30 cellular contexts compared by ENCODE assay signal in the genomic region with DNA sequence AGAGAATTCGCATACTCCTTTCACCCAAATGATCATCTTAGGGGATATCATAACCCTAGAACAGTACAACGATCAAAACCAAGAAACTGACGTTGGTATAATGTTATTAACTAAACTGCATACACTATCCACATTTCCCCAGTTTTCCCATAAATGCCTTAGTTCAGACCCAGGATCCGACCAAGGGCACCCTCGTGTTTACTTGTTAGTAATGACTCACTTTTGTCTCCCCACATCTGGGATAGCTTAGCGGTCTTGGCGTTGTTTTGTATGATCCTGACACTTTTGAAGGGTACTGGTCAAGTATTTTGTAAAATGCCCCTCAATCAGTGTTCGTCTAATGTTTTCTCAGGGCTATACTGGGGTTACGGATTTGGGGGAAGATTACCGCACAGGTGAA. TPM values are rescaled to one million over a fixed set of nuclear protein-coding genes. Genes with fewer than 3 reads are reported as not detected.
DNase-seq lines count a peak whose midpoint lies in the region; ATAC-seq, FAIRE-seq and TF ChIP-seq lines count a peak whose summit lies in the region.
"Had no signal": no experiment of that assay in that cellular context is flagged by ENCODE, and none has a peak within 500 bp of the region (broad histone marks: within the 10 kb centered on the region; RNA-seq: fewer than 3 reads in every experiment).

No MANE protein-coding gene starts in this region.

- H3K4me3 Mint-ChIP-seq in GM23338 (no peak overlapping the region), astrocyte (ENCODE audit: unreplicated experiment) (no peak overlapping the region)
- H3K4me3 Mint-ChIP-seq in activated CD4-positive, alpha-beta T cell treated with anti-CD3 and anti-CD28 coated beads for 36 hours: no peak overlapping the region
- H3K4me3 Mint-ChIP-seq: activated CD4-positive, alpha-beta memory T cell treated with anti-CD3 and anti-CD28 coated beads, Interleukin-2, amount 10 ng/mL, durations not matched to agents 7 days and 5 days; activated naive CD8-positive, alpha-beta T cell; naive thymus-derived CD4-positive, alpha-beta T cell; T-helper 17 cell had no signal

- no peaks in the 10 kb centered on the region for H3K36me3 Mint-ChIP-seq in GM23338 (ENCODE audit: low read depth)
- H3K36me3 Mint-ChIP-seq in astrocyte (ENCODE audit: low read depth, unreplicated experiment): peaks cover 5% of the 10 kb centered on the region
- no peaks in the 10 kb centered on the region for H3K36me3 Mint-ChIP-seq in activated CD4-positive, alpha-beta T cell treated with anti-CD3 and anti-CD28 coated beads for 36 hours (ENCODE audit: low read depth)
- H3K36me3 Mint-ChIP-seq: activated naive CD8-positive, alpha-beta T cell; naive thymus-derived CD4-positive, alpha-beta T cell had no signal

- no peak overlapping the region for H2BK120ac ChIP-seq in mesenchymal stem cell (ENCODE audit: low read depth, low read length)

- H3K9ac ChIP-seq in astrocyte (ENCODE audit: low read length) (peak overlapping the region; percentile 56), mesenchymal stem cell (ENCODE audit: low read length) (peak overlapping the region; percentile 91)
- H3K9ac ChIP-seq: BLaER1 had no signal

- no peak overlapping the region for H3K4me2 ChIP-seq in GM23338
- H3K4me2 ChIP-seq in astrocyte (ENCODE audit: low read length): peak overlapping the region; percentile 92
- no peak overlapping the region for H3K4me2 ChIP-seq in mesenchymal stem cell (ENCODE audit: low read length, poor library complexity, severe bottlenecking)
- H3K4me2 ChIP-seq: BLaER1 had no signal

- WGBS in mesenchymal stem cell: 61% methylated on average over 10 of the region's 10 CpGs

- no peak overlapping the region for H4K91ac ChIP-seq in mesenchymal stem cell (ENCODE audit: low read length)

- H3K9me3 Mint-ChIP-seq in GM23338 (no peaks in the 10 kb centered on the region), astrocyte (ENCODE audit: unreplicated experiment) (no peaks in the 10 kb centered on the region)
- H3K9me3 Mint-ChIP-seq in activated CD4-positive, alpha-beta T cell treated with anti-CD3 and anti-CD28 coated beads for 36 hours (ENCODE audit: low read depth): no peaks in the 10 kb centered on the region
- H3K9me3 Mint-ChIP-seq: activated CD4-positive, alpha-beta memory T cell treated with anti-CD3 and anti-CD28 coated beads, Interleukin-2, amount 10 ng/mL, durations not matched to agents 7 days and 5 days; activated T-helper 2 cell treated with anti-CD3 and anti-CD28 coated beads, Interferon-gamma antibody, Interleukin-2, Interleukin-4, amounts not matched to agents 10 μg/mL and 5 μg/mL and 100 μg/mL, durations not matched to agents 14 hours and 24 hours and 36 hours; naive thymus-derived CD4-positive, alpha-beta T cell had no signal

- no peak overlapping the region for H4K8ac ChIP-seq in mesenchymal stem cell (ENCODE audit: low read length)

- no peak overlapping the region for H2BK5ac ChIP-seq in mesenchymal stem cell (ENCODE audit: low read depth, low read length, poor library complexity, severe bottlenecking)

- no peak overlapping the region for H2AK5ac ChIP-seq in mesenchymal stem cell (ENCODE audit: low read length, severe bottlenecking)

- POLR2A ChIA-PET in AG04450 (lab: Yijun Ruan, JAX): interaction anchor here (1.3 kb wide), 1 partner anchor 707 kb away, joined by 5 read pairs; a partner anchor contains a TSS
- POLR2A ChIA-PET in activated CD4-positive, alpha-beta T cell treated with anti-CD3 and anti-CD28 coated beads for 36 hours (lab: Charles Lee): no interaction called here

- no peak for ATAC-seq in GM23338
- ATAC-seq in GM21447 (IDR thresholded peaks at IDR 0.05; ENCODE audit: unreplicated experiment): no peak
- ATAC-seq in activated CD4-positive, alpha-beta T cell treated with anti-CD3 and anti-CD28 coated beads for 36 hours: no peak
- ATAC-seq: left ventricle myocardium superior; naive thymus-derived CD4-positive, alpha-beta T cell; T-helper 17 cell had no signal

- no peak overlapping the region for H3K4ac ChIP-seq in mesenchymal stem cell (ENCODE audit: low read depth in 1 of 2, low read length in 2 of 2)

- H3K79me1 ChIP-seq in mesenchymal stem cell (replicated peaks; ENCODE audit: low read length, poor library complexity, severe bottlenecking): no peaks in the 10 kb centered on the region

- peaks cover 50% of the 10 kb centered on the region for H3K79me2 ChIP-seq in GM23338 (replicated peaks; ENCODE audit: insufficient read depth)
- peaks cover 99% of the 10 kb centered on the region for H3K79me2 ChIP-seq in astrocyte (ENCODE audit: insufficient read depth, low read length)

- H3K4me1 Mint-ChIP-seq in GM23338: peaks cover 35% of the 10 kb centered on the region
- H3K4me1 Mint-ChIP-seq in astrocyte (ENCODE audit: low read depth, unreplicated experiment): peaks cover 46% of the 10 kb centered on the region
- peaks cover 2% of the 10 kb centered on the region for H3K4me1 Mint-ChIP-seq in activated CD4-positive, alpha-beta T cell treated with anti-CD3 and anti-CD28 coated beads for 36 hours

- H3K18ac ChIP-seq in mesenchymal stem cell (ENCODE audit: low read depth in 1 of 2, low read length in 2 of 2): no peak overlapping the region

- H3K27me3 ChIP-seq in AG04450 (ENCODE audit: control insufficient read depth, insufficient read depth, low read length) (no peaks in the 10 kb centered on the region), GM23338 (ENCODE audit: insufficient read depth) (no peaks in the 10 kb centered on the region), astrocyte (ENCODE audit: insufficient read depth, low read length) (no peaks in the 10 kb centered on the region), mesenchymal stem cell (ENCODE audit: control insufficient read depth in 1 of 2, insufficient read depth in 1 of 2, low read length in 2 of 2) (no peaks in the 10 kb centered on the region)

- H3K4me3 ChIP-seq in AG04450 (ENCODE audit: low read depth, low read length): no peak overlapping the region
- no peak overlapping the region for H3K4me3 ChIP-seq in GM23338
- H3K4me3 ChIP-seq in astrocyte (ENCODE audit: insufficient read depth, low read depth, low read length): no peak overlapping the region
- no peak overlapping the region for H3K4me3 ChIP-seq in mesenchymal stem cell (ENCODE audit: insufficient read depth in 1 of 2, low read depth in 1 of 2, low read length in 2 of 2)
- H3K4me3 ChIP-seq: A549, BLaER1, esophagus squamous epithelium, SK-N-MC, tibial nerve had no signal

- H3K36me3 ChIP-seq in GM23338 (ENCODE audit: insufficient read depth) (no peaks in the 10 kb centered on the region), astrocyte (ENCODE audit: insufficient read depth, low read length) (no peaks in the 10 kb centered on the region), mesenchymal stem cell (ENCODE audit: control insufficient read depth in 1 of 2, insufficient read depth in 2 of 2, low read depth in 1 of 2, low read length in 2 of 2) (no peaks in the 10 kb centered on the region)
- H3K36me3 ChIP-seq: BLaER1, esophagus squamous epithelium, tibial nerve had no signal

- H3K27ac Mint-ChIP-seq in GM23338: peak overlapping the region; percentile 49; the same call in 1 of the 2 replicates
- H3K27ac Mint-ChIP-seq in astrocyte (ENCODE audit: unreplicated experiment): peak overlapping the region; percentile 50
- H3K27ac Mint-ChIP-seq in activated CD4-positive, alpha-beta T cell treated with anti-CD3 and anti-CD28 coated beads for 36 hours: no peak overlapping the region
- H3K27ac Mint-ChIP-seq: activated CD4-positive, alpha-beta memory T cell treated with anti-CD3 and anti-CD28 coated beads, Interleukin-2, amount 10 ng/mL, durations not matched to agents 7 days and 5 days; activated naive CD8-positive, alpha-beta T cell; activated T-helper 2 cell treated with anti-CD3 and anti-CD28 coated beads, Interferon-gamma antibody, Interleukin-2, Interleukin-4, amounts not matched to agents 10 μg/mL and 5 μg/mL and 100 μg/mL, durations not matched to agents 14 hours and 24 hours and 36 hours; T-helper 17 cell had no signal

- H2BK12ac ChIP-seq in mesenchymal stem cell (ENCODE audit: low read length in 2 of 2): peak overlapping the region in 1 of 2 experiments; percentile 59

- H3K27ac ChIP-seq in AG04450 (ENCODE audit: low read depth, low read length) (peak overlapping the region; percentile 72), GM23338 (ENCODE audit: low read depth) (no peak overlapping the region), astrocyte (ENCODE audit: low read depth, low read length) (peak overlapping the region; percentile 53), mesenchymal stem cell (ENCODE audit: low read length, poor library complexity, severe bottlenecking) (no peak overlapping the region)
- H3K27ac ChIP-seq: BLaER1, SK-N-MC, tibial nerve had no signal

- H3K9me2 ChIP-seq in GM23338 (ENCODE audit: insufficient read depth): no peaks in the 10 kb centered on the region

- no peaks in the 10 kb centered on the region for H4K20me1 ChIP-seq in GM23338 (replicated peaks; ENCODE audit: insufficient read depth)
- no peaks in the 10 kb centered on the region for H4K20me1 ChIP-seq in astrocyte (ENCODE audit: insufficient read depth, low read length)
- H4K20me1 ChIP-seq: BLaER1 had no signal

- no peak overlapping the region for H3K14ac ChIP-seq in mesenchymal stem cell (ENCODE audit: low read length in 2 of 2)

- H3K27me3 Mint-ChIP-seq in GM23338 (ENCODE audit: insufficient read depth, low read depth, poor library complexity) (peaks cover 2% of the 10 kb centered on the region), astrocyte (ENCODE audit: low read depth, unreplicated experiment) (no peaks in the 10 kb centered on the region)
- H3K27me3 Mint-ChIP-seq in activated CD4-positive, alpha-beta T cell treated with anti-CD3 and anti-CD28 coated beads for 36 hours: peaks cover 21% of the 10 kb centered on the region

- no peaks in the 10 kb centered on the region for H3F3A ChIP-seq in GM23338 (replicated peaks; ENCODE audit: low read depth)

- TF ChIP-seq CTCF in AG04450 (IDR thresholded peaks at IDR 0.05; ENCODE audit: low read depth, low read length): no peak
- TF ChIP-seq CTCF in GM23338 (conservative IDR thresholded peaks at IDR 0.05; ENCODE audit: low read depth in 2 of 2): no peak
- TF ChIP-seq CTCF in astrocyte (IDR thresholded peaks at IDR 0.05; ENCODE audit: insufficient read depth, low read depth, low read length): no peak

- H3K9me3 ChIP-seq in AG04450 (ENCODE audit: control insufficient read depth, insufficient read depth, low read length) (no peaks in the 10 kb centered on the region), astrocyte (ENCODE audit: insufficient read depth, low read depth, low read length) (no peaks in the 10 kb centered on the region), mesenchymal stem cell (ENCODE audit: control insufficient read depth, low read length) (no peaks in the 10 kb centered on the region)
- H3K9me3 ChIP-seq: A549, BLaER1, esophagus squamous epithelium, tibial nerve had no signal

- peak overlapping the region in 1 of 2 experiments; percentile 56 for H3K23ac ChIP-seq in mesenchymal stem cell (ENCODE audit: low read length in 2 of 2)

- FAIRE-seq in astrocyte (lab: Jason Lieb, UNC): no peak
- FAIRE-seq: A549, endometrium, GM18507 had no signal

- DNase-seq in AG04450 (ENCODE audit: low read depth, low spot score) (no peak), GM23338 (ENCODE audit: low spot score) (no peak), astrocyte (ENCODE audit: low read depth) (peak; percentile 70), mesenchymal stem cell (peak; percentile 56), NCI-H1048 (lab: John Stamatoyannopoulos, UW) (no peak), NCI-H1436 treated with DMSO at 0.1 percent for 48 hours (lab: John Stamatoyannopoulos, UW) (no peak)
- no peak for DNase-seq in activated CD4-positive, alpha-beta T cell treated with anti-CD3 and anti-CD28 coated beads for 36 hours
- DNase-seq: activated CD4-positive, alpha-beta memory T cell treated with anti-CD3 and anti-CD28 coated beads, Interleukin-2, amount 10 ng/mL, durations not matched to agents 7 days and 5 days; activated CD4-positive, CD25-positive, alpha-beta regulatory T cell treated with anti-CD3 and anti-CD28 coated beads, Interleukin-2, amount 50 U/mL, for 72 hours; central memory CD4-positive, alpha-beta T cell; DMS53; esophagus squamous epithelium; GF-D8; islet precursor cell; Kasumi-1; left ventricle myocardium superior; naive thymus-derived CD4-positive, alpha-beta T cell; NCI-H1694 treated with DMSO at 0.1 percent for 48 hours; NCI-H82; stimulated activated CD4-positive, alpha-beta T cell treated with anti-CD3 and anti-CD28 coated beads, Interleukin-2, amount 100 ng/mL, for 24 hours; T-helper 17 cell had no signal

- H3K4me1 ChIP-seq in GM23338 (ENCODE audit: insufficient read depth) (peaks cover 12% of the 10 kb centered on the region; the same call in 1 of the 2 replicates), astrocyte (ENCODE audit: insufficient read depth, low read length) (peaks cover 69% of the 10 kb centered on the region), mesenchymal stem cell (ENCODE audit: control insufficient read depth, insufficient read depth, low read depth, low read length) (no peaks in the 10 kb centered on the region)
- H3K4me1 ChIP-seq: A549, tibial nerve had no signal

- intact Hi-C loops in activated CD4-positive, alpha-beta T cell treated with anti-CD3 and anti-CD28 coated beads for 36 hours (cut with DNase I, micrococcal nuclease): loop anchor here (1.0 to 10.0 kb wide), 7 partner anchors 256 to 1911 kb away; no protein-coding TSS in a partner anchor

- H2AFZ ChIP-seq in GM23338 (no peak overlapping the region), astrocyte (ENCODE audit: low read depth, low read length) (no peak overlapping the region), mesenchymal stem cell (ENCODE audit: low read depth, low read length) (no peak overlapping the region)

- CTCF ChIA-PET in AG04450 (lab: Charles Lee): interaction anchor here (0.5 to 6.1 kb wide), 20 partner anchors 8 to 1562 kb away, joined by 3 to 57 read pairs (median 4); a partner anchor contains a TSS
- CTCF ChIA-PET in activated CD4-positive, alpha-beta T cell treated with anti-CD3 and anti-CD28 coated beads for 36 hours (lab: Charles Lee): interaction anchor here (0.7 to 1.4 kb wide), 7 partner anchors 11 to 1075 kb away, joined by 3 read pairs; no protein-coding TSS in a partner anchor

- no peak overlapping the region for H2BK15ac ChIP-seq in mesenchymal stem cell (ENCODE audit: low read depth, poor library complexity, severe bottlenecking)

RNA-seq across cellular contexts. Expression of a gene that starts 8.0 kb away (rescaled TPM):
- polyA plus RNA-seq in AG04450 (2011; rRNA removed) (6.6 and 11.9 TPM in 2 replicates), GM23338 (2016; fragmentation: Nextera tagmentation; extraction: Ambion mirVana) (5.4 and 6.1 TPM in 2 replicates)
- 3.6 and 4.2 TPM in 2 replicates for polyA minus RNA-seq in AG04450 (2011; rRNA and poly(A)+ RNA removed)
- 17.6 and 24.1 TPM in 2 replicates for total RNA-seq in GM23338 (2014; rRNA removed; shearing (Covaris generic))
- total RNA-seq in astrocyte: 7.6 and 8.7 TPM in 2 replicates
- polyA plus RNA-seq in mesenchymal stem cell (2013, experiment 1 of 2): 11.7 TPM
- polyA plus RNA-seq in mesenchymal stem cell (2013, experiment 2 of 2): 10.4 TPM
- total RNA-seq in activated CD4-positive, alpha-beta T cell treated with anti-CD3 and anti-CD28 coated beads for 36 hours: under 1 TPM; 0.27 to 0.56 TPM
- polyA plus RNA-seq: A549 had no signal

Comparison
In these comparisons a context has a peak if more than half of its experiments do, and no peak if none do; other contexts are left out.
1. DNase-seq: peak in astrocyte (single experiment) and mesenchymal stem cell (single experiment); none in AG04450 (single experiment), GM23338 (single experiment), NCI-H1048 (single experiment), NCI-H1436 treated with DMSO at 0.1 percent for 48 hours (single experiment) and activated CD4-positive, alpha-beta T cell treated with anti-CD3 and anti-CD28 coated beads for 36 hours (single experiment).
2. H3K27ac ChIP-seq: peak in AG04450 (single experiment) and astrocyte (single experiment); none in GM23338 (single experiment) and mesenchymal stem cell (single experiment).